Comparison of ENCODE assay signal across 21 cellular contexts in the genomic region with DNA sequence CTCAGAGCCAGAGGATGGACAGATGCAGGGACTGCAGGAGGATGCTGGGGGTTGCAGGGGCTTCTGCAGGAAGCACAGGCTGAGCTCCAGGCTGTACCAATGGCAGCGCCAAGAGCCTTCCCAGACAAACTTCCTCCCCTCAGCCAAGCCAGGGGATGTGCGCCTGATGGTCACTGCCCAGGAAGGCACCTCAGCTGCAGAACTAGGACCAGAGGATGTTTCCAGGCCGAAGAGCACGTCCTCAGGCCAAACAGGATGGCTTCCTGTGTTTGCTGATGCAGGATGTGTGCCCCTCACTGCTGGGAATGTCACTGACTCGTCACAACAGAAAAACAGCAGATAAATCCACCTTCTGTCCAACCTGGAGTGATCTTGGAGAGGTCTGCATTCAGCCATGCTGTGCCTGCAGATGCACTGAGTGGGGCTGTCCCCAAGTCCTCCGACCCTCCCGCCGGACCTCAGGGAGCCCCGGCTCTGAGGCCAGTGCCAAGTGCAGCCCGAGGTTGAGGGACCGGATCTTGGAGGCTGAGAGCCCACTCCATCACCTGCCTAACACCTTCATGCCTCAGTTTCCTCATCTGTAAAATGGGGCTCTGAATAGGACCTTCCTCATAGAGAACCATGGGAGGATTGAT.
"Had no signal": no experiment of that assay in that cellular context is flagged by ENCODE, and none has a peak within 500 bp of the region (broad histone marks: within the 10 kb centered on the region; RNA-seq: fewer than 3 reads in every experiment).

No MANE protein-coding gene starts in this region.

- H3K27ac ChIP-seq: body of pancreas, cardiac muscle cell, epithelial cell of prostate, tibial artery, VCaP had no signal

- H3K4me1 Mint-ChIP-seq: activated CD4-positive, alpha-beta T cell treated with anti-CD3 and anti-CD28 coated beads, Interleukin-2, amount 10 ng/mL, durations not matched to agents 7 days and 5 days; activated CD8-positive, alpha-beta memory T cell treated with anti-CD3 and anti-CD28 coated beads, Interleukin-2, amount 10 ng/mL, durations not matched to agents 7 days and 5 days; activated naive CD4-positive, alpha-beta T cell treated with anti-CD3 and anti-CD28 coated beads, Interleukin-2, amount 50 U/mL, for 24 hours had no signal

- H3K36me3 ChIP-seq: cardiac muscle cell, tibial artery had no signal

- H3K27me3 ChIP-seq: body of pancreas, cardiac muscle cell, tibial artery had no signal

- H3K4me3 ChIP-seq: body of pancreas, cardiac muscle cell, mucosa of descending colon, smooth muscle cell, tibial artery had no signal

- ATAC-seq: activated CD8-positive, alpha-beta memory T cell treated with anti-CD3 and anti-CD28 coated beads, Interleukin-2, amount 10 ng/mL, durations not matched to agents 7 days and 5 days; activated CD8-positive, alpha-beta T cell treated with anti-CD3 and anti-CD28 coated beads for 36 hours; body of pancreas; left colon; mucosa of descending colon; sciatic nerve had no signal

- H3K4me3 Mint-ChIP-seq: activated CD4-positive, alpha-beta T cell treated with anti-CD3 and anti-CD28 coated beads, Interleukin-2, amount 10 ng/mL, durations not matched to agents 7 days and 5 days; activated CD8-positive, alpha-beta memory T cell treated with anti-CD3 and anti-CD28 coated beads, Interleukin-2, amount 10 ng/mL, durations not matched to agents 7 days and 5 days; activated CD8-positive, alpha-beta T cell treated with anti-CD3 and anti-CD28 coated beads for 36 hours; activated naive CD4-positive, alpha-beta T cell treated with anti-CD3 and anti-CD28 coated beads, Interleukin-2, amount 50 U/mL, for 24 hours; nephron progenitor cell had no signal

- H3K9me3 Mint-ChIP-seq: activated CD4-positive, alpha-beta T cell treated with anti-CD3 and anti-CD28 coated beads, Interleukin-2, amount 10 ng/mL, durations not matched to agents 7 days and 5 days; activated CD8-positive, alpha-beta T cell treated with anti-CD3 and anti-CD28 coated beads for 36 hours; activated naive CD4-positive, alpha-beta T cell treated with anti-CD3 and anti-CD28 coated beads, Interleukin-2, amount 50 U/mL, for 24 hours; nephron progenitor cell had no signal

- DNase-seq: activated CD4-positive, alpha-beta T cell treated with anti-CD3 and anti-CD28 coated beads, Interleukin-2, amount 10 ng/mL, durations not matched to agents 7 days and 5 days; activated CD4-positive, CD25-positive, alpha-beta regulatory T cell treated with anti-CD3 and anti-CD28 coated beads, Interleukin-2, amount 50 U/mL, for 72 hours; activated CD8-positive, alpha-beta memory T cell treated with anti-CD3 and anti-CD28 coated beads, Interleukin-2, amount 10 ng/mL, durations not matched to agents 7 days and 5 days; activated CD8-positive, alpha-beta T cell treated with anti-CD3 and anti-CD28 coated beads for 36 hours; activated gamma-delta T cell treated with Interleukin-2 at 50 U/mL for 16 hours; activated T-cell treated with anti-CD3 and anti-CD28 coated beads for 4 hours; anterior cingulate cortex; mesenchymal stem cell; nephron progenitor cell; stimulated activated CD4-positive, alpha-beta T cell treated with anti-CD3 and anti-CD28 coated beads, Interleukin-15, amount 100 ng/mL, for 24 hours; stimulated activated naive CD4-positive, alpha-beta T cell had no signal

- H3K36me3 Mint-ChIP-seq: activated CD8-positive, alpha-beta memory T cell treated with anti-CD3 and anti-CD28 coated beads, Interleukin-2, amount 10 ng/mL, durations not matched to agents 7 days and 5 days; activated naive CD4-positive, alpha-beta T cell treated with anti-CD3 and anti-CD28 coated beads, Interleukin-2, amount 50 U/mL, for 24 hours had no signal

- H3K27me3 Mint-ChIP-seq: activated CD4-positive, alpha-beta T cell treated with anti-CD3 and anti-CD28 coated beads, Interleukin-2, amount 10 ng/mL, durations not matched to agents 7 days and 5 days; activated CD8-positive, alpha-beta T cell treated with anti-CD3 and anti-CD28 coated beads for 36 hours had no signal

- H3K9me3 ChIP-seq: body of pancreas, mucosa of descending colon, tibial artery had no signal

- H3K27ac Mint-ChIP-seq: activated CD8-positive, alpha-beta memory T cell treated with anti-CD3 and anti-CD28 coated beads, Interleukin-2, amount 10 ng/mL, durations not matched to agents 7 days and 5 days; activated CD8-positive, alpha-beta T cell treated with anti-CD3 and anti-CD28 coated beads for 36 hours; activated naive CD4-positive, alpha-beta T cell treated with anti-CD3 and anti-CD28 coated beads, Interleukin-2, amount 50 U/mL, for 24 hours; nephron progenitor cell had no signal
